Comparison of ENCODE assay signal across 8 cellular contexts in the genomic region with DNA sequence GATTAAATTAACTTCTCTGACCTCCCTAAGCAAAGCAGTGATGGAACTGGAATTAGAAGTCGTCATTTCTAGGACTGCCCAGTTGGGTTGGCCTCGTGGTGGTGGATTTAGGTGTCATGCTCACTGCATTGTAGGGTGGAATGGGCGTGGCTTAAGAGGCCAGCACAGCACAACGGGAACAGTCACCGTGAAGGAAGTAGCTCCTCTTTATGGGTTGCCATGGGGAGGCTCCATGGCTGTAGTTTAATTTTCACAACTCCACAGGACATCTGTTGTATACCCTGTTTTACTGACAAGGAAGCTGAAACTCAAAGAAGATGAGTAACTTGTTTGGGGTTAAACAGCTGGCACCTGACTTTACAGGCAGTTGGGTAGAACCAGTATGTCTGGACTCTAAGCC.
DNase-seq lines count a peak whose midpoint lies in the region; ATAC-seq and TF ChIP-seq lines count a peak whose summit lies in the region.

No MANE protein-coding gene starts in this region.

- H3K9me3 ChIP-seq in KOPT-K1 (ENCODE audit: insufficient read depth, low read length, poor library complexity, severe bottlenecking) = no peaks in the 10 kb centered on the region
- H3K9me3 ChIP-seq in trophoblast cell (ENCODE audit: insufficient read depth, low read depth, low read length) = no peaks in the 10 kb centered on the region

- H4K91ac ChIP-seq in trophoblast cell (ENCODE audit: low read depth, low read length) = no peak overlapping the region

- no peak overlapping the region for H3K9ac ChIP-seq in trophoblast cell (ENCODE audit: low read length)

- no peaks in the 10 kb centered on the region for H3K36me3 Mint-ChIP-seq in activated T-helper 17 cell treated with anti-CD3 and anti-CD28 coated beads, Interleukin-2, amount 50 U/mL, for 72 hours (ENCODE audit: low read depth)

- H2BK5ac ChIP-seq in trophoblast cell (ENCODE audit: low read depth, low read length, poor library complexity) = no peak overlapping the region

- in situ Hi-C loops in GM13977 (cut with MboI; ENCODE audit: low pct_unique_long_range_greater_than_20kb, low sequenced_read_pairs, unreplicated experiment) = no loop called here

- no peak for TF ChIP-seq CTCF in GM13977 (IDR thresholded peaks at IDR 0.05; ENCODE audit: extremely low read depth, insufficient read depth, missing control alignments)

- H3K4me3 Mint-ChIP-seq in activated T-helper 17 cell treated with anti-CD3 and anti-CD28 coated beads, Interleukin-2, amount 50 U/mL, for 72 hours = peak overlapping the region; percentile 93

- H2AK5ac ChIP-seq in trophoblast cell (ENCODE audit: low read length) = no peak overlapping the region

- no peak overlapping the region for H2AFZ ChIP-seq in trophoblast cell (ENCODE audit: insufficient read depth, low read length, poor library complexity)

- no peaks in the 10 kb centered on the region for H3K9me3 Mint-ChIP-seq in activated T-helper 17 cell treated with anti-CD3 and anti-CD28 coated beads, Interleukin-2, amount 50 U/mL, for 72 hours

- DNase-seq in DMS153 (lab: John Stamatoyannopoulos, UW) = peak; percentile 48
- DNase-seq in trophoblast cell = peak; percentile 6 to 25
- no peak for DNase-seq in GM13977 (ENCODE audit: low spot score)
- DNase-seq in GDM1 (lab: John Stamatoyannopoulos, UW) = no peak
- no peak for DNase-seq in GM03348 (ENCODE audit: low spot score)

- H3K4ac ChIP-seq in trophoblast cell (ENCODE audit: low read depth, low read length) = no peak overlapping the region

- WGBS in trophoblast cell (ENCODE audit: extremely low coverage, insufficient coverage, insufficient read length) = no CpG with 5 or more reads among the region's 5 CpGs

- peak; percentile 55 for ATAC-seq in GM21526 (IDR thresholded peaks at IDR 0.05; ENCODE audit: low FRiP score, unreplicated experiment)
- peak; percentile 75 for ATAC-seq in activated T-helper 17 cell treated with anti-CD3 and anti-CD28 coated beads, Interleukin-2, amount 50 U/mL, for 72 hours (replicated peaks)

- no peak overlapping the region for H4K12ac ChIP-seq in trophoblast cell (ENCODE audit: low read depth, low read length)

- no peak overlapping the region for H2BK12ac ChIP-seq in trophoblast cell (ENCODE audit: low read length)

- H3K27ac ChIP-seq in KOPT-K1 (ENCODE audit: low read depth, low read length, poor library complexity, severe bottlenecking) (peak overlapping the region; percentile 61), trophoblast cell (ENCODE audit: low read depth, low read length) (no peak overlapping the region)

- H3K4me1 ChIP-seq in trophoblast cell (ENCODE audit: control insufficient read depth in 1 of 2, insufficient read depth in 2 of 2, low read length in 2 of 2) = no peaks in the 10 kb centered on the region

- no peak overlapping the region for H3K4me3 ChIP-seq in trophoblast cell (ENCODE audit: low read depth, low read length)

- H3K27me3 Mint-ChIP-seq in activated T-helper 17 cell treated with anti-CD3 and anti-CD28 coated beads, Interleukin-2, amount 50 U/mL, for 72 hours = no peaks in the 10 kb centered on the region

- H3K14ac ChIP-seq in trophoblast cell (ENCODE audit: low read length) = no peak overlapping the region

- no peak overlapping the region for H2BK120ac ChIP-seq in trophoblast cell (ENCODE audit: insufficient read depth, low read length, poor library complexity)

- H3K18ac ChIP-seq in trophoblast cell (ENCODE audit: low read length) = no peak overlapping the region

- H3K4me2 ChIP-seq in trophoblast cell (ENCODE audit: low read length) = no peak overlapping the region

- H3K27me3 ChIP-seq in trophoblast cell (ENCODE audit: insufficient read depth, low read length) = no peaks in the 10 kb centered on the region

- H4K8ac ChIP-seq in trophoblast cell (ENCODE audit: low read depth, low read length) = no peak overlapping the region

- H3K79me1 ChIP-seq in trophoblast cell (ENCODE audit: low read length) = no peaks in the 10 kb centered on the region

- H3K27ac Mint-ChIP-seq in activated T-helper 17 cell treated with anti-CD3 and anti-CD28 coated beads, Interleukin-2, amount 50 U/mL, for 72 hours = peak overlapping the region; percentile 96

- H3K36me3 ChIP-seq in KOPT-K1 (ENCODE audit: insufficient read depth, low read length) (peaks cover 95% of the 10 kb centered on the region), trophoblast cell (ENCODE audit: control insufficient read depth in 1 of 2, insufficient read depth in 2 of 2, low read length in 2 of 2) (no peaks in the 10 kb centered on the region)

- no peaks in the 10 kb centered on the region for H3K79me2 ChIP-seq in trophoblast cell (ENCODE audit: control insufficient read depth, insufficient read depth, low read length, poor library complexity)

- peaks cover 64% of the 10 kb centered on the region for H3K4me1 Mint-ChIP-seq in activated T-helper 17 cell treated with anti-CD3 and anti-CD28 coated beads, Interleukin-2, amount 50 U/mL, for 72 hours

- H3K23ac ChIP-seq in trophoblast cell (ENCODE audit: low read length) = no peak overlapping the region

Comparison
In these comparisons a context has a peak if more than half of its experiments do, and no peak if none do; other contexts are left out.
1. DNase-seq: peak in DMS153 (single experiment) and trophoblast cell (2 of 2); none in GM13977 (single experiment), GDM1 (single experiment) and GM03348 (single experiment).